In genomic region chrY:21586454-21586853, GRCh38 we compare ENCODE assay signal across 7 cellular contexts. TPM values are rescaled to one million over a fixed set of nuclear protein-coding genes. Genes with fewer than 3 reads are reported as not detected.
"Had no signal": no experiment of that assay in that cellular context is flagged by ENCODE, and none has a peak within 500 bp of the region (broad histone marks: within the 10 kb centered on the region; RNA-seq: fewer than 3 reads in every experiment).

No MANE protein-coding gene starts in this region.

RNA-seq across cellular contexts. Expression of gene RBMY1A1, which starts 51.8 kb away (rescaled TPM):
- total RNA-seq: LHCN-M2, MCF 10A, PC-3, Peyer's patch, SJCRH30, SK-MEL-5, T-cell had no signal
